19 cellular contexts compared by ENCODE assay signal in the genomic region with DNA sequence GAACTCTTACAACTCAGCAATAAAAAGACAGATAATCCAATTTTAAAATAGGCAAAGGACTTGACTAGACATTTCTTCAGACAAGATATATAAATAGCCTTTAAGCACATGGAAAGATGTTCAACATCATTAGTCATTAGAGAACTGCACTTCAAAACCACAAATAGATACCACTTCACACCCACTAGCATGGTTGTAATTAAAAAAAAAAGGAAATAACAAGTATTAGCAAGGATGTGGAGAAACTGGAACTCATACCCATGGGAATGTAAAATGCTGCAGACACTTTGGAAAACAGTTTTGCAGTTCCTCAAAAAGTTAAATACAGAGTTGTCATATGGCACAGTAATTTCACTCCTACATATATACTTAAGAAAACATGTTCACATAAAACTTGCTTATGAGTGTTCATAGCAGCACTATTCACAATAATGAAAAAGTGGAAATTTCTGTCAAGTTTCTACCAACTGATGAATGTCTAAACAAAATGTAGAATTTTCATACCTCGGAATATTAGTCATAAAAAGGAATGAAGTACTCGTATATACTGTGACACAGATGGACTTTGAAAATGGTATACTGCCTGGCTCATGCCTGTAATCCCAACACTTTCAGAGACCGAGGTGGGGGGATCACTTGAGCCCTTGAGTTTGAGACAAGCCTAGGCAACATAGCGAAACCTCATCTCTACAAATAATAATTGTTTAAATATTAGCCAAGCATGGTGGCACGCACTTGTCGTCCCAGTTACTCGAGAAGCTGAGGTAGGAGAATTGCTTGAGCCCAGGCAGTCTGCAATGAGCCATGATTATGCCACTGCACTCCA. TPM values are rescaled to one million over a fixed set of nuclear protein-coding genes. Genes with fewer than 3 reads are reported as not detected.
DNase-seq lines count a peak whose midpoint lies in the region; ATAC-seq, FAIRE-seq and TF ChIP-seq lines count a peak whose summit lies in the region.
"Had no signal": no experiment of that assay in that cellular context is flagged by ENCODE, and none has a peak within 500 bp of the region (broad histone marks: within the 10 kb centered on the region; RNA-seq: fewer than 3 reads in every experiment).

No MANE protein-coding gene starts in this region.

- no peak overlapping the region for H3K4me2 ChIP-seq in K562 (ENCODE audit: insufficient read depth, low read length)

- H3K27ac ChIP-seq in K562 (ENCODE audit: extremely low read depth, low read depth, low read length): no peak overlapping the region
- H3K27ac ChIP-seq: lower lobe of right lung, psoas muscle had no signal

- intact Hi-C loops in K562 (cut with micrococcal nuclease): no loop called here

- H3K27me3 ChIP-seq in MG63 (no peaks in the 10 kb centered on the region), K562 (ENCODE audit: control insufficient read depth in 2 of 2, insufficient read depth in 2 of 2, low read length in 2 of 2) (no peaks in the 10 kb centered on the region; a peak in 1 of 5 replicates)

- no peaks in the 10 kb centered on the region for H3K9me1 ChIP-seq in K562 (ENCODE audit: control insufficient read depth, insufficient read depth, low read length)

- no peaks in the 10 kb centered on the region for H4K20me1 ChIP-seq in K562 (replicated peaks; ENCODE audit: control insufficient read depth, insufficient read depth, low read length)

- TF ChIP-seq CTCF in K562 (IDR thresholded peaks at IDR 0.05 in 2 of 3, conservative IDR thresholded peaks at IDR 0.05 in 1 of 3; ENCODE audit: insufficient read depth in 2 of 3, low read depth in 1 of 3, low read length in 3 of 3) (no peak), nephron (IDR thresholded peaks at IDR 0.05; ENCODE audit: unreplicated experiment in 3 of 3) (no peak)

- peaks cover 0 to 3% of the 10 kb centered on the region in 2 experiments; a peak in 1 of 5 replicates for H3K4me1 ChIP-seq in K562 (replicated peaks in 1 of 2; ENCODE audit: control insufficient read depth in 2 of 2, insufficient read depth in 2 of 2, low read length in 2 of 2)
- H3K4me1 ChIP-seq: lower lobe of right lung, psoas muscle had no signal

- no peak for TF ChIP-seq RAD21 in K562 (CRISPR knock-in tag; conservative IDR thresholded peaks at IDR 0.05 in 1 of 2, IDR thresholded peaks at IDR 0.05 in 1 of 2)

- no peaks in the 10 kb centered on the region for H3K36me3 ChIP-seq in MG63
- H3K36me3 ChIP-seq in K562 (ENCODE audit: control insufficient read depth, insufficient read depth, low read length): no peaks in the 10 kb centered on the region
- H3K36me3 ChIP-seq: lower lobe of right lung had no signal

- no peak overlapping the region for H3K4me3 Mint-ChIP-seq in nephron
- H3K4me3 Mint-ChIP-seq: CD8-positive, alpha-beta T cell had no signal

- H3K4me3 ChIP-seq in MG63: no peak overlapping the region
- no peak overlapping the region for H3K4me3 ChIP-seq in K562
- H3K4me3 ChIP-seq: lower lobe of right lung, psoas muscle had no signal

- H3K9ac ChIP-seq in K562 (ENCODE audit: insufficient read depth in 1 of 2, low read depth in 2 of 2, low read length in 2 of 2): no peak overlapping the region

- ATAC-seq in K562 (no peak), GM19395 (IDR thresholded peaks at IDR 0.05; ENCODE audit: unreplicated experiment) (no peak), HG03095 (IDR thresholded peaks at IDR 0.05; ENCODE audit: unreplicated experiment) (no peak)
- ATAC-seq: CD8-positive, alpha-beta T cell; lower lobe of right lung; psoas muscle had no signal

- H3K27me3 Mint-ChIP-seq in nephron (ENCODE audit: low read depth): peaks cover 11% of the 10 kb centered on the region

- H3K36me3 Mint-ChIP-seq in nephron (ENCODE audit: low read depth): no peaks in the 10 kb centered on the region
- H3K36me3 Mint-ChIP-seq: CD8-positive, alpha-beta T cell; natural killer cell treated with Interleukin-12 subunit alpha and Interleukin-12 subunit beta and Interleukin-15 and Interleukin-18, amount 100 ng/mL, for 72 hours had no signal

- TF ChIP-seq POLR2A in K562 (conservative IDR thresholded peaks at IDR 0.05): no peak

- POLR2A ChIA-PET in K562 (lab: Yijun Ruan, JAX): no interaction called here

- FAIRE-seq in K562 (lab: Jason Lieb, UNC): no peak

- H3K9me3 ChIP-seq in MG63 (no peaks in the 10 kb centered on the region), K562 (replicated peaks; ENCODE audit: control insufficient read depth, insufficient read depth, low read depth, low read length) (no peaks in the 10 kb centered on the region)
- H3K9me3 ChIP-seq: lower lobe of right lung, psoas muscle had no signal

- H3K79me2 ChIP-seq in K562 (ENCODE audit: control insufficient read depth, insufficient read depth, low read length): no peaks in the 10 kb centered on the region

- in situ Hi-C loops in K562 (cut with MboI): no loop called here

- DNase-seq in NOMO-1 treated with DMSO at 0.1 percent for 48 hours (lab: John Stamatoyannopoulos, UW; ENCODE audit: unreplicated experiment): peak; percentile 38
- DNase-seq in NOMO-1 treated with dmso at 0.1 percent for 144 hours (lab: John Stamatoyannopoulos, UW; ENCODE audit: unreplicated experiment): no peak
- DNase-seq in MG63: peak; percentile 14
- DNase-seq in K562 (ENCODE audit: extremely low read depth in 1 of 4, low spot score in 3 of 4): no peak
- no peak for DNase-seq in NCI-H146 (lab: John Stamatoyannopoulos, UW)
- DNase-seq: activated CD4-positive, alpha-beta T cell treated with anti-CD3 and anti-CD28 coated beads, Interleukin-2, amount 50 U/mL, for 48 hours; activated effector memory CD4-positive, alpha-beta T cell treated with anti-CD3 and anti-CD28 coated beads, Interleukin-2, amount 50 U/mL, for 16 hours; CD8-positive, alpha-beta T cell; lower lobe of right lung; NCI-H1092 treated with DMSO at 0.1 percent for 48 hours; NCI-H345; NK-92 treated with Interleukin-12 subunit alpha and Interleukin-12 subunit beta, amount 100 ng/mL, for 24 hours; psoas muscle; SIG-M5 had no signal

- peak overlapping the region; percentile 17; the same call in 1 of the 2 replicates for H2AFZ ChIP-seq in K562 (ENCODE audit: low read depth, low read length)

- CTCF ChIA-PET in K562 (lab: Yijun Ruan, JAX; ENCODE audit: low intra/inter-chr PET ratio): no interaction called here

- no peaks in the 10 kb centered on the region for H3K4me1 Mint-ChIP-seq in nephron

- peak overlapping the region; percentile 74 to 95 (median 85) for H3K27ac Mint-ChIP-seq in nephron
- H3K27ac Mint-ChIP-seq: CD8-positive, alpha-beta T cell; natural killer cell treated with Interleukin-12 subunit alpha and Interleukin-12 subunit beta and Interleukin-15 and Interleukin-18, amount 100 ng/mL, for 72 hours had no signal

- WGBS in K562 (ENCODE audit: insufficient coverage, low coverage, missing lambda C conversion rate): 15% methylated on average over 7 of the region's 7 CpGs

- TF ChIP-seq EP300 in K562 (IDR thresholded peaks at IDR 0.05; ENCODE audit: low read length): no peak

- BruUV-seq in K562 (replicated peaks; lab: Mats Ljungman, UMichigan): no TSS peak

- no peaks in the 10 kb centered on the region for H3K9me3 Mint-ChIP-seq in nephron
- H3K9me3 Mint-ChIP-seq: CD8-positive, alpha-beta T cell; natural killer cell treated with Interleukin-12 subunit alpha and Interleukin-12 subunit beta and Interleukin-15 and Interleukin-18, amount 100 ng/mL, for 72 hours had no signal

TF ChIP-seq in K562, 482 proteins besides CTCF, POLR2A, EP300 and RAD21:
- TF ChIP-seq SREBF2 (CRISPR knock-in tag; IDR thresholded peaks at IDR 0.05) (no peak), TEAD1 (CRISPR knock-in tag; IDR thresholded peaks at IDR 0.05) (no peak)

RNA-seq across cellular contexts. Expression of gene BCL2A1, which starts 28.1 kb away (rescaled TPM):
- total RNA-seq in MG63 (2014; rRNA removed; shearing (Covaris generic); ENCODE audit: low replicate concordance): 6.0 TPM in 1 of 2 replicates, not detected in the other
- not detected in 2 replicates for total RNA-seq in K562 (2011; cell fraction: chromatin; rRNA removed; ENCODE audit: low replicate concordance)
- not detected in 2 replicates for total RNA-seq in K562 (2011; cell fraction: nucleolus; rRNA removed)
- not detected in 2 replicates for total RNA-seq in K562 (2011; cell fraction: nucleoplasm; rRNA removed)
- total RNA-seq in K562 (2014; rRNA removed): 0.27 TPM in 1 of 2 replicates, not detected in the other
- not detected in 2 replicates for total RNA-seq in K562 (2014; rRNA removed; fragmentation: Illumina TruSeq; extraction: Trizol)
- 0.26 and 1.2 TPM in 2 replicates for total RNA-seq in K562 (2015; rRNA removed; fragmentation: Illumina TruSeq; extraction: Trizol)
- 0.54 TPM in 1 of 2 replicates, not detected in the other for total RNA-seq in K562 (2021)
- 0.09 TPM in 1 of 2 replicates, not detected in the other for polyA plus RNA-seq in K562 (2011; rRNA removed)
- polyA plus RNA-seq in K562 (2011; cell fraction: cytosol; rRNA removed): not detected in 2 replicates
- not detected in 2 replicates for polyA plus RNA-seq in K562 (2011; cell fraction: nucleus; rRNA removed)
- 0.44 and 0.87 TPM in 2 replicates for polyA plus RNA-seq in K562 (2012)
- polyA plus RNA-seq in K562 (2014; fragmentation: Illumina TruSeq; extraction: Trizol): 0.26 TPM in 1 of 2 replicates, not detected in the other
- under 1 TPM; 0.15 to 0.25 TPM for polyA plus RNA-seq in K562 (2014; fragmentation: Nextera tagmentation; extraction: Ambion mirVana)
- 0.11 and 0.66 TPM in 2 replicates for polyA plus RNA-seq in K562 (2014; rRNA removed)
- not detected in 2 replicates for polyA minus RNA-seq in K562 (2011; rRNA and poly(A)+ RNA removed)
- not detected in 2 replicates for polyA minus RNA-seq in K562 (2011; cell fraction: cytosol; rRNA and poly(A)+ RNA removed)
- polyA minus RNA-seq in K562 (2011; cell fraction: nucleus; rRNA and poly(A)+ RNA removed): not detected in 2 replicates
- total RNA-seq: A172 had no signal

RNA-seq across cellular contexts. Expression of gene MTHFS, which starts 46.1 kb away (rescaled TPM):
- 72.8 and 225 TPM in 2 replicates for total RNA-seq in MG63 (2014; rRNA removed; shearing (Covaris generic); ENCODE audit: low replicate concordance)
- total RNA-seq in K562 (2011; cell fraction: chromatin; rRNA removed; ENCODE audit: low replicate concordance): 20.4 and 22.1 TPM in 2 replicates
- 16.0 and 20.5 TPM in 2 replicates for total RNA-seq in K562 (2011; cell fraction: nucleolus; rRNA removed)
- total RNA-seq in K562 (2011; cell fraction: nucleoplasm; rRNA removed): 15.7 and 21.0 TPM in 2 replicates
- total RNA-seq in K562 (2014; rRNA removed) (31.2 and 32.9 TPM in 2 replicates), K562 (2014; rRNA removed; fragmentation: Illumina TruSeq; extraction: Trizol) (36.8 and 43.6 TPM in 2 replicates), K562 (2015; rRNA removed; fragmentation: Illumina TruSeq; extraction: Trizol) (42.9 and 44.1 TPM in 2 replicates), K562 (2021) (41.7 and 45.1 TPM in 2 replicates)
- polyA plus RNA-seq in K562 (2011; rRNA removed) (56.7 and 72.8 TPM in 2 replicates), K562 (2014; fragmentation: Illumina TruSeq; extraction: Trizol) (39.6 and 52.6 TPM in 2 replicates), K562 (2014; fragmentation: Nextera tagmentation; extraction: Ambion mirVana) (10 to 100 TPM; 17.8 to 23.6 TPM), K562 (2014; rRNA removed) (79.3 and 86.3 TPM in 2 replicates)
- polyA plus RNA-seq in K562 (2011; cell fraction: cytosol; rRNA removed): 40.7 and 46.8 TPM in 2 replicates
- 11.4 and 17.9 TPM in 2 replicates for polyA plus RNA-seq in K562 (2011; cell fraction: nucleus; rRNA removed)
- polyA plus RNA-seq in K562 (2012): 57.3 and 76.8 TPM in 2 replicates
- polyA minus RNA-seq in K562 (2011; rRNA and poly(A)+ RNA removed): 23.4 and 27.9 TPM in 2 replicates
- polyA minus RNA-seq in K562 (2011; cell fraction: cytosol; rRNA and poly(A)+ RNA removed): 14.5 and 21.0 TPM in 2 replicates
- polyA minus RNA-seq in K562 (2011; cell fraction: nucleus; rRNA and poly(A)+ RNA removed): 12.8 and 16.1 TPM in 2 replicates

Comparison
In these comparisons a context has a peak if more than half of its experiments do, and no peak if none do; other contexts are left out.
1. DNase-seq: peak in NOMO-1 treated with DMSO at 0.1 percent for 48 hours (single experiment) and MG63 (single experiment); none in NOMO-1 treated with dmso at 0.1 percent for 144 hours (single experiment), K562 (0 of 4) and NCI-H146 (single experiment).